ENCODE assay signal across 16 cellular contexts in the genomic region with DNA sequence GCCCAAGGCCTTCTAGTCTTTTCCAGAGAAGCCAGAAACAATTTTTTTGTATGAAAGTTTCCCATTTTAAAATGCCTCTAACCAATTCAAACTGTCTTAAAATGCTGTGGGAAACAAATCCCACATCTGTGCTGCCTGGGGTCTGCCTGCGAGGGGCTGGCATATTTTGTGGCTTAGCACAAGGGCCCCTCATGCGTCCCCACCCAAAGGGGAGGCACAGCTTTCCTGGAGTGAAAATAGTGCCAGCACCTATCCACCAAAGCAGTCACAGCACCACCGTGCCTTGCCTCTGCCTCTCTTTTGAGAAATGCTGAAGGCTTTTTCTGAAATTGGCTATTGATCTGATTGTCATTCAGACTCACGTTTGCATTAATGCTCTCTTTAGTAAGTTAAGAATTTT. TPM values are rescaled to one million over a fixed set of nuclear protein-coding genes. Genes with fewer than 3 reads are reported as not detected.
A peak's percentile ranks its signal among the peaks of the same experiment; 100 is the strongest.
DNase-seq lines count a peak whose midpoint lies in the region; ATAC-seq and TF ChIP-seq lines count a peak whose summit lies in the region.
"Had no signal": no experiment of that assay in that cellular context is flagged by ENCODE, and none has a peak within 500 bp of the region (broad histone marks: within the 10 kb centered on the region; RNA-seq: fewer than 3 reads in every experiment).

No MANE protein-coding gene starts in this region.

- H3T11ph ChIP-seq in H9 (ENCODE audit: low read length), result no peak overlapping the region

- no peak overlapping the region for H4K5ac ChIP-seq in H9 (ENCODE audit: insufficient read length, low read depth, low read length)

- H3K36me3 ChIP-seq in upper lobe of right lung, result no peaks in the 10 kb centered on the region

- no peak overlapping the region for H3K4me2 ChIP-seq in H9 (ENCODE audit: insufficient read depth, insufficient read length, low read length)

- H2BK15ac ChIP-seq in H9 (ENCODE audit: low read depth, low read length), result no peak overlapping the region

- ATAC-seq in upper lobe of right lung, result no peak

- no peaks in the 10 kb centered on the region for H4K20me1 ChIP-seq in H9 (ENCODE audit: control insufficient read depth, insufficient read depth, insufficient read length)

- H2BK5ac ChIP-seq in H9 (ENCODE audit: insufficient read length, low read length), result no peak overlapping the region

- H3K4ac ChIP-seq in H9 (ENCODE audit: low read depth, low read length), result no peak overlapping the region

- peak; percentile 17 for DNase-seq in H9
- DNase-seq in islet precursor cell, result peak; percentile 20
- DNase-seq in mesenteric fat pad (ENCODE audit: low spot score), result peak; percentile 37
- peak; percentile 7 for DNase-seq in upper lobe of right lung
- no peak for DNase-seq in DMS 273 treated with DMSO at 0.1 percent for 48 hours (lab: John Stamatoyannopoulos, UW)
- no peak for DNase-seq in DMS79 treated with DMSO at 0.1 percent for 48 hours (lab: John Stamatoyannopoulos, UW)
- DNase-seq in iPS-NIHi7 (ENCODE audit: extremely low spot score), result no peak
- DNase-seq: C1 segment of cervical spinal cord; Caco-2; CD4-positive, alpha-beta memory T cell; DMS53; DND-41; GOT3; HCEC 1CT had no signal

- no peak overlapping the region for H2BK20ac ChIP-seq in H9 (ENCODE audit: low read depth, low read length, poor library complexity, severe bottlenecking)

- no peak for TF ChIP-seq CTCF in H9 (conservative IDR thresholded peaks at IDR 0.05)
- no peak for TF ChIP-seq CTCF in upper lobe of right lung (IDR thresholded peaks at IDR 0.05)

- no peaks in the 10 kb centered on the region for H3K36me3 Mint-ChIP-seq in H9 (ENCODE audit: insufficient read depth in 1 of 3, low read depth in 3 of 3)
- H3K36me3 Mint-ChIP-seq: CD4-positive, alpha-beta memory T cell had no signal

- H3K4me3 ChIP-seq in upper lobe of right lung, result no peak overlapping the region

- peaks cover 3% of the 10 kb centered on the region; the same call in 1 of the 2 replicates for H3K4me1 ChIP-seq in H9 (ENCODE audit: insufficient read depth, low read length)
- no peaks in the 10 kb centered on the region for H3K4me1 ChIP-seq in upper lobe of right lung

- WGBS in H9 (ENCODE audit: extremely low coverage, insufficient read length, low lambda C conversion rate), result no CpG with 5 or more reads among the region's 4 CpGs

- H3K18ac ChIP-seq in H9 (ENCODE audit: insufficient read length, low read depth, low read length), result no peak overlapping the region

- intact Hi-C loops in upper lobe of right lung (cut with DNase I), result no loop called here

- no peak overlapping the region for H2AFZ ChIP-seq in H9 (ENCODE audit: low read length)

- no peak overlapping the region for H3K56ac ChIP-seq in H9 (ENCODE audit: insufficient read length, low read depth, low read length)

- peaks cover 28 to 34% of the 10 kb centered on the region in 2 experiments for H3K4me1 Mint-ChIP-seq in H9
- H3K4me1 Mint-ChIP-seq: CD4-positive, alpha-beta memory T cell had no signal

- H3K23ac ChIP-seq in H9 (ENCODE audit: insufficient read length, low read depth, low read length), result no peak overlapping the region

- peaks cover 9% of the 10 kb centered on the region for H3K27me3 Mint-ChIP-seq in H9 (ENCODE audit: low read depth)

- no peak overlapping the region for H4K8ac ChIP-seq in H9 (replicated peaks; ENCODE audit: insufficient read length, low read depth, low read length)

- H3K27ac Mint-ChIP-seq in H9, result no peak overlapping the region
- H3K27ac Mint-ChIP-seq: CD4-positive, alpha-beta memory T cell had no signal

- H3K9ac ChIP-seq in H9 (ENCODE audit: extremely low read depth, insufficient read length, low read length), result no peak overlapping the region

- no peak overlapping the region for H2AK5ac ChIP-seq in H9 (ENCODE audit: insufficient read length, low read length)

- no peaks in the 10 kb centered on the region for H3K9me3 Mint-ChIP-seq in H9
- H3K9me3 Mint-ChIP-seq: CD4-positive, alpha-beta memory T cell had no signal

- H3K14ac ChIP-seq in H9 (ENCODE audit: insufficient read depth, low read length), result no peak overlapping the region

- no peak overlapping the region for H2BK12ac ChIP-seq in H9 (ENCODE audit: insufficient read length, low read depth, low read length)

- no peaks in the 10 kb centered on the region for H3K27me3 ChIP-seq in H9 (ENCODE audit: insufficient read depth, low read length)
- no peaks in the 10 kb centered on the region for H3K27me3 ChIP-seq in upper lobe of right lung

- H3K9me3 ChIP-seq in H9 (ENCODE audit: control insufficient read depth, low read depth, low read length), result no peaks in the 10 kb centered on the region
- H3K9me3 ChIP-seq in upper lobe of right lung, result no peaks in the 10 kb centered on the region
- H3K9me3 ChIP-seq: Caco-2 had no signal

- no peak overlapping the region for H2BK120ac ChIP-seq in H9 (ENCODE audit: low read depth, low read length, poor library complexity, severe bottlenecking)

- H4K91ac ChIP-seq in H9 (ENCODE audit: insufficient read length, low read depth, low read length), result no peak overlapping the region

- no peaks in the 10 kb centered on the region for H3K79me1 ChIP-seq in H9 (ENCODE audit: insufficient read depth, low read depth, low read length, poor library complexity, severe bottlenecking)

- H3K27ac ChIP-seq in H9 (ENCODE audit: insufficient read length, low read depth, low read length) (no peak overlapping the region), upper lobe of right lung (no peak overlapping the region)

- H3K23me2 ChIP-seq in H9 (ENCODE audit: insufficient read length, low read depth, low read length, poor library complexity, severe bottlenecking), result no peaks in the 10 kb centered on the region

- no peaks in the 10 kb centered on the region for H3K79me2 ChIP-seq in H9 (ENCODE audit: insufficient read depth, low read length)

- H3K4me3 Mint-ChIP-seq in H9, result no peak overlapping the region
- H3K4me3 Mint-ChIP-seq: CD4-positive, alpha-beta memory T cell had no signal

RNA-seq across cellular contexts. Expression of gene GNAL, which starts 22.2 kb away (rescaled TPM):
- 23.8 and 24.0 TPM in 2 replicates for total RNA-seq in H9 (2021)
- 7.4 TPM for total RNA-seq in mesenteric fat pad
- 4.3 TPM for total RNA-seq in upper lobe of right lung

RNA-seq across cellular contexts. Expression of gene SLC35G4, which starts 57.4 kb away (rescaled TPM):
- not detected in 2 replicates for total RNA-seq in H9 (2021)
- total RNA-seq in mesenteric fat pad, result not detected
- not detected for total RNA-seq in upper lobe of right lung
- total RNA-seq: A172; A673; Caco-2; CD4-positive, alpha-beta memory T cell had no signal

Comparison
In these comparisons a context has a peak if more than half of its experiments do, and no peak if none do; other contexts are left out.
1. DNase-seq: peak in H9 (single experiment), islet precursor cell (single experiment), mesenteric fat pad (single experiment) and upper lobe of right lung (single experiment); none in DMS 273 treated with DMSO at 0.1 percent for 48 hours (single experiment), DMS79 treated with DMSO at 0.1 percent for 48 hours (single experiment) and iPS-NIHi7 (single experiment).